ENCODE assay signal across 18 cellular contexts in genomic region chr3:190065204-190065603, GRCh38. TPM values are rescaled to one million over a fixed set of nuclear protein-coding genes. Genes with fewer than 3 reads are reported as not detected.
A peak's percentile ranks its signal among the peaks of the same experiment; 100 is the strongest.
DNase-seq lines count a peak whose midpoint lies in the region; ATAC-seq, FAIRE-seq and TF ChIP-seq lines count a peak whose summit lies in the region.
"Had no signal": no experiment of that assay in that cellular context is flagged by ENCODE, and none has a peak within 500 bp of the region (broad histone marks: within the 10 kb centered on the region; RNA-seq: fewer than 3 reads in every experiment).

No MANE protein-coding gene starts in this region.

- no peaks in the 10 kb centered on the region; the same call in 1 of the 2 replicates for H3K36me3 ChIP-seq in IMR-90 (ENCODE audit: control insufficient read depth, insufficient read depth, low read length)
- no peaks in the 10 kb centered on the region for H3K36me3 ChIP-seq in mesenchymal stem cell (ENCODE audit: control insufficient read depth in 1 of 2, insufficient read depth in 2 of 2, low read depth in 1 of 2, low read length in 2 of 2)
- no peaks in the 10 kb centered on the region for H3K36me3 ChIP-seq in transverse colon

- H2AK9ac ChIP-seq in IMR-90 (replicated peaks; ENCODE audit: low read depth, low read length, poor library complexity): peak overlapping the region; percentile 5

- intact Hi-C loops in IMR-90 (cut with micrococcal nuclease) (no loop called here), transverse colon (cut with DNase I; ENCODE audit: low total_unique reads) (no loop called here)

- H3K4ac ChIP-seq in IMR-90 (ENCODE audit: low read depth, low read length) (peak overlapping the region; percentile 74), mesenchymal stem cell (ENCODE audit: low read depth in 1 of 2, low read length in 2 of 2) (peak overlapping the region; percentile 35 to 47)

- H2BK15ac ChIP-seq in IMR-90 (ENCODE audit: low read depth, low read length) (peak overlapping the region; percentile 75; the same call in 2 of the 3 replicates), mesenchymal stem cell (ENCODE audit: low read depth, poor library complexity, severe bottlenecking) (no peak overlapping the region)

- in situ Hi-C loops in IMR-90 (cut with MboI; ENCODE audit: low sequenced_read_pairs) (no loop called here), transverse colon (cut with MboI; ENCODE audit: low pct_ligation_motif_present in 1 of 4, low pct_unique_long_range_greater_than_20kb in 1 of 4, low sequenced_read_pairs in 3 of 4) (no loop called here)

- peak overlapping the region; percentile 66 for H2BK120ac ChIP-seq in IMR-90 (ENCODE audit: low read depth, low read length)
- H2BK120ac ChIP-seq in mesenchymal stem cell (ENCODE audit: low read depth, low read length): no peak overlapping the region

- BruUV-seq in IMR-90 (replicated peaks; lab: Mats Ljungman, UMichigan): no TSS peak

- H3K4me2 ChIP-seq in IMR-90 (ENCODE audit: low read depth, low read length) (no peak overlapping the region), mesenchymal stem cell (ENCODE audit: low read length, poor library complexity, severe bottlenecking) (no peak overlapping the region)

- H3K27me3 ChIP-seq in IMR-90 (ENCODE audit: control insufficient read depth, insufficient read depth, low read length): no peaks in the 10 kb centered on the region
- H3K27me3 ChIP-seq in mesenchymal stem cell (ENCODE audit: control insufficient read depth in 1 of 2, insufficient read depth in 1 of 2, low read length in 2 of 2): no peaks in the 10 kb centered on the region
- no peaks in the 10 kb centered on the region for H3K27me3 ChIP-seq in transverse colon

- CTCF ChIA-PET in IMR-90 (lab: Yijun Ruan, JAX): no interaction called here

- ATAC-seq in IMR-90 (ENCODE audit: low read depth) (no peak), HG02938 (IDR thresholded peaks at IDR 0.05; ENCODE audit: unreplicated experiment) (no peak), GM18498 (IDR thresholded peaks at IDR 0.05; ENCODE audit: unreplicated experiment) (no peak), HG03025 (IDR thresholded peaks at IDR 0.05; ENCODE audit: low FRiP score, unreplicated experiment) (no peak)
- ATAC-seq: Right ventricle myocardium inferior had no signal

- peak; percentile 96 for FAIRE-seq in colon (lab: Jason Lieb, UNC)

- no peak for TF ChIP-seq POLR2A in IMR-90 (IDR thresholded peaks at IDR 0.05; ENCODE audit: low read depth, low read length)
- TF ChIP-seq POLR2A in transverse colon (IDR thresholded peaks at IDR 0.05): no peak

- H3K9me1 ChIP-seq in IMR-90 (ENCODE audit: insufficient read depth, low read length): peaks cover 5% of the 10 kb centered on the region

- H3K18ac ChIP-seq in IMR-90 (ENCODE audit: low read depth, low read length) (peak overlapping the region; percentile 83; the same call in 1 of the 2 replicates), mesenchymal stem cell (ENCODE audit: low read depth in 1 of 2, low read length in 2 of 2) (no peak overlapping the region)

- H3K9me3 ChIP-seq in IMR-90 (ENCODE audit: control insufficient read depth, insufficient read depth, low read length): no peaks in the 10 kb centered on the region
- no peaks in the 10 kb centered on the region for H3K9me3 ChIP-seq in mesenchymal stem cell (ENCODE audit: control insufficient read depth, low read length)
- H3K9me3 ChIP-seq in transverse colon: no peaks in the 10 kb centered on the region

- peak overlapping the region; percentile 12 for H4K91ac ChIP-seq in IMR-90 (ENCODE audit: insufficient read depth, low read depth, low read length)
- H4K91ac ChIP-seq in mesenchymal stem cell (ENCODE audit: low read length): no peak overlapping the region

- dilution Hi-C loops in IMR-90 (cut with HindIII; ENCODE audit: low sequenced_read_pairs, unreplicated experiment): no loop called here

- H3K23ac ChIP-seq in IMR-90 (ENCODE audit: low read depth, low read length) (peak overlapping the region; percentile 39), mesenchymal stem cell (ENCODE audit: low read length in 2 of 2) (no peak overlapping the region)

- no peak overlapping the region for H3K4me3 ChIP-seq in IMR-90 (ENCODE audit: insufficient read depth, low read depth, low read length)
- H3K4me3 ChIP-seq in mesenchymal stem cell (ENCODE audit: insufficient read depth in 1 of 2, low read depth in 1 of 2, low read length in 2 of 2): no peak overlapping the region
- H3K4me3 ChIP-seq in transverse colon: no peak overlapping the region

- H4K8ac ChIP-seq in IMR-90 (ENCODE audit: low read depth in 2 of 2, low read length in 2 of 2) (peak overlapping the region; percentile 11 to 69; a peak in 3 of 4 replicates), mesenchymal stem cell (ENCODE audit: low read length) (no peak overlapping the region)

- peak overlapping the region; percentile 68 for H3K14ac ChIP-seq in IMR-90 (replicated peaks; ENCODE audit: low read depth, low read length)
- no peak overlapping the region for H3K14ac ChIP-seq in mesenchymal stem cell (ENCODE audit: low read length in 2 of 2)

- peak overlapping the region; percentile 50 for H2BK20ac ChIP-seq in IMR-90 (ENCODE audit: low read depth, low read length)

- no peak overlapping the region for H3K27ac ChIP-seq in IMR-90 (ENCODE audit: insufficient read depth, low read length)
- H3K27ac ChIP-seq in mesenchymal stem cell (ENCODE audit: low read length, poor library complexity, severe bottlenecking): peak overlapping the region; percentile 74
- peak overlapping the region; percentile 47 to 78 (median 62) for H3K27ac ChIP-seq in transverse colon

- no peak for DNase-seq in IMR-90
- no peak for DNase-seq in mesenchymal stem cell
- no peak for DNase-seq in transverse colon
- DNase-seq: DMS 273 treated with DMSO at 0.1 percent for 48 hours, DND-41, H9, KBM-7, MV-4-11, NCI-H1694 treated with DMSO at 0.1 percent for 48 hours, NCI-H2107, NCI-H226, NCI-H524 treated with DMSO at 0.1 percent for 48 hours, SW 1271 had no signal

- H3K79me1 ChIP-seq in IMR-90 (ENCODE audit: low read depth in 1 of 2, low read length in 2 of 2): peaks cover 25 to 48% of the 10 kb centered on the region in 2 experiments
- no peaks in the 10 kb centered on the region for H3K79me1 ChIP-seq in mesenchymal stem cell (replicated peaks; ENCODE audit: low read length, poor library complexity, severe bottlenecking)

- no peak for TF ChIP-seq RAD21 in IMR-90 (IDR thresholded peaks at IDR 0.05; ENCODE audit: low read length)

- WGBS in IMR-90 (ENCODE audit: extremely low coverage in 2 of 2, insufficient read length in 1 of 2), 2 experiments: no CpG with 5 or more reads among the region's 2 CpGs
- WGBS in mesenchymal stem cell: no CpG with 5 or more reads among the region's 2 CpGs
- WGBS in transverse colon (ENCODE audit: low coverage in 1 of 2), 2 donors: 47 to 50% methylated on average over 2 of the region's 2 CpGs

- H2AFZ ChIP-seq in IMR-90 (replicated peaks; ENCODE audit: low read length, poor library complexity): no peak overlapping the region
- H2AFZ ChIP-seq in mesenchymal stem cell (ENCODE audit: low read depth, low read length): no peak overlapping the region

- H3K9ac ChIP-seq in IMR-90 (ENCODE audit: low read depth, low read length) (no peak overlapping the region), mesenchymal stem cell (ENCODE audit: low read length) (no peak overlapping the region)

- H3K4me1 ChIP-seq in IMR-90 (ENCODE audit: control insufficient read depth, insufficient read depth, low read length) (peaks cover 14% of the 10 kb centered on the region), mesenchymal stem cell (ENCODE audit: control insufficient read depth, insufficient read depth, low read depth, low read length) (peaks cover 4% of the 10 kb centered on the region), transverse colon (peaks cover 5 to 28% (median 14%) of the 10 kb centered on the region in 4 donors)

- peak overlapping the region in 1 of 2 experiments; percentile 49 for H2BK12ac ChIP-seq in mesenchymal stem cell (ENCODE audit: low read length in 2 of 2)

- H3K56ac ChIP-seq in IMR-90 (ENCODE audit: extremely low read depth, insufficient read depth, low read length): no peak overlapping the region

- no peak for TF ChIP-seq CTCF in IMR-90 (conservative IDR thresholded peaks at IDR 0.05; ENCODE audit: low read depth, low read length)
- no peak for TF ChIP-seq CTCF in transverse colon (IDR thresholded peaks at IDR 0.05)

- H2BK5ac ChIP-seq in IMR-90 (ENCODE audit: low read depth, low read length, poor library complexity, severe bottlenecking) (peak overlapping the region; percentile 74), mesenchymal stem cell (ENCODE audit: low read depth, low read length, poor library complexity, severe bottlenecking) (no peak overlapping the region)

- no peak for TF ChIP-seq EP300 in transverse colon (IDR thresholded peaks at IDR 0.05; ENCODE audit: low read depth)

- no peaks in the 10 kb centered on the region; the same call in 1 of the 2 replicates for H4K20me1 ChIP-seq in IMR-90 (ENCODE audit: insufficient read depth, low read length)

- H2AK5ac ChIP-seq in IMR-90 (ENCODE audit: low read depth, low read length): peak overlapping the region; percentile 5; the same call in 1 of the 2 replicates
- peak overlapping the region; percentile 33 for H2AK5ac ChIP-seq in mesenchymal stem cell (ENCODE audit: low read length, severe bottlenecking)

- POLR2A ChIA-PET in IMR-90 (lab: Charles Lee; ENCODE audit: unreplicated experiment): no interaction called here

- no peak overlapping the region; the same call in 1 of the 2 replicates for H4K5ac ChIP-seq in IMR-90 (ENCODE audit: low read depth, low read length)

TF ChIP-seq in IMR-90, 13 proteins besides CTCF, POLR2A, EP300 and RAD21 (continues in another document):
- TF ChIP-seq BHLHE40 (IDR thresholded peaks at IDR 0.05; ENCODE audit: low read depth, low read length) (no peak), MAZ (IDR thresholded peaks at IDR 0.05; ENCODE audit: borderline replicate concordance, low read depth, low read length) (no peak), MXI1 (IDR thresholded peaks at IDR 0.05; ENCODE audit: borderline replicate concordance, low read depth, low read length) (no peak), ELK1 (IDR thresholded peaks at IDR 0.05; ENCODE audit: borderline replicate concordance, low read depth, low read length) (no peak)

RNA-seq across cellular contexts. Expression of gene P3H2, which starts 55.5 kb away (rescaled TPM):
- total RNA-seq in IMR-90 (2012; rRNA removed): 54.7 and 74.4 TPM in 2 replicates
- polyA plus RNA-seq in IMR-90 (2012; rRNA removed): 54.9 and 64.3 TPM in 2 replicates
- 23.4 and 32.0 TPM in 2 replicates for polyA plus RNA-seq in IMR-90 (2012; cell fraction: cytosol; rRNA removed)
- 20.0 and 59.7 TPM in 2 replicates for polyA plus RNA-seq in IMR-90 (2012; cell fraction: nucleus; rRNA removed; ENCODE audit: low replicate concordance)
- 43.0 TPM for polyA plus RNA-seq in mesenchymal stem cell (2013, experiment 1 of 2)
- polyA plus RNA-seq in mesenchymal stem cell (2013, experiment 2 of 2): 45.7 TPM
- total RNA-seq in transverse colon: 100 to 1,000 TPM in 1 of 4 donors, 10 to 100 TPM in 3; 26.6 to 153 (median 54.3) TPM
